In the genomic region with DNA sequence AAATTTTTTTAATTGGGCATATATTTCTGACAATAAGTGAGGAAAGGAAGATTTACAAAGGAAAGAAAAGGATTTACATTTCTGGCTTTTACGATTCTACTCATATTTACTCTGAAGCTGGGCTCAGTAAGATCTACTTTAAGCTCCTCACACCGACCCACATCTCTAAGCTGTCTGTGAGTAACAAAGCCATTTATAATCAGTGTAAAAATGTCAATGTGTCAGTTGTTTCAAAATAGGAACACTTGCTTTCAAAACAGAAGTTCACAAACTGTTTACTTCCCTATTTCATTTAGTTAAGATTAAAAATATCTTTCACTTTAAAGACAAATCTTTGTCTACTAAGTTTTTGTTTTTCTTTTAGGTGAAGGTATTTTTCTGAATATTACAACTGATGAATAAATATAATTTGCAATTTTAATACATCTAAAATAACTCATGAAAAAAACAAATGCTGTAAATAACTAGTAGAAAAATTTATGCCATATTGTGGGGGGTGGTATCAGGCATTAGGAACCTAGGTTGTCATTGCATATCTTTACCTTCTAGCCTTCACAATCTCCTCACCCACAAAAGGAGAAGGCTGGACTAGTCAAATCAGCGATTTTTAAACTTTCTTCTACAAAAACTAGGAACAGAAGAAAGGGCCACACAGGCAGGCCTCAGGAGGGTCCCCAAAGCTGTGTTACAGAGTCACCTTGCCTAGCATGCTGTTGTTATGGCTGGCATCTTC, we compare ENCODE assay signal across 15 cellular contexts.
DNase-seq lines count a peak whose midpoint lies in the region; ATAC-seq and TF ChIP-seq lines count a peak whose summit lies in the region.
"Had no signal": no experiment of that assay in that cellular context is flagged by ENCODE, and none has a peak within 500 bp of the region (broad histone marks: within the 10 kb centered on the region; RNA-seq: fewer than 3 reads in every experiment).

No MANE protein-coding gene starts in this region.

- H3K4me2 ChIP-seq in osteoblast (ENCODE audit: insufficient read depth, low read length), result no peak overlapping the region
- H3K4me2 ChIP-seq: A549 had no signal

- intact Hi-C loops in Right ventricle myocardium superior (cut with DNase I) (no loop called here), cardiac septum (cut with DNase I) (no loop called here), spleen (cut with DNase I; ENCODE audit: low total_unique reads) (no loop called here), body of pancreas (cut with DNase I) (no loop called here)

- no peaks in the 10 kb centered on the region for H3K27me3 ChIP-seq in HL-60 (ENCODE audit: insufficient read depth, poor library complexity, severe bottlenecking)
- no peaks in the 10 kb centered on the region for H3K27me3 ChIP-seq in WERI-Rb-1 (ENCODE audit: insufficient read depth, low read depth, severe bottlenecking)
- no peaks in the 10 kb centered on the region for H3K27me3 ChIP-seq in spleen (replicated peaks in 1 of 7)
- H3K27me3 ChIP-seq in body of pancreas, result no peaks in the 10 kb centered on the region
- H3K27me3 ChIP-seq in osteoblast (ENCODE audit: insufficient read depth, low read length), result no peaks in the 10 kb centered on the region
- H3K27me3 ChIP-seq: breast epithelium, testis had no signal

- peak; percentile 52 for ATAC-seq in Right ventricle myocardium superior (ENCODE audit: poor library complexity)
- no peak for ATAC-seq in body of pancreas
- ATAC-seq: A549 had no signal

- H3K36me3 ChIP-seq in WERI-Rb-1 (no peaks in the 10 kb centered on the region), spleen (no peaks in the 10 kb centered on the region), body of pancreas (replicated peaks in 1 of 2; ENCODE audit: insufficient read depth in 1 of 2, low read depth in 2 of 2) (no peaks in the 10 kb centered on the region), osteoblast (ENCODE audit: insufficient read depth, low read length) (no peaks in the 10 kb centered on the region)
- H3K36me3 ChIP-seq: breast epithelium had no signal

- TF ChIP-seq POLR2A in spleen (IDR thresholded peaks at IDR 0.05) (no peak), body of pancreas (IDR thresholded peaks at IDR 0.05) (no peak)

- peaks cover 54% of the 10 kb centered on the region for H4K20me1 ChIP-seq in osteoblast (ENCODE audit: insufficient read depth, low read length)

- DNase-seq in Right ventricle myocardium superior (no peak), cardiac septum (ENCODE audit: low spot score) (no peak), HL-60 (ENCODE audit: low read depth in 1 of 2, low spot score in 1 of 2) (peak; percentile 7 to 31), WERI-Rb-1 (no peak), spleen (no peak), body of pancreas (no peak), osteoblast (ENCODE audit: insufficient read length, low spot score, missing footprints) (no peak), cerebellar nuclear complex (lab: John Stamatoyannopoulos, UW) (no peak)
- DNase-seq: activated T-cell treated with anti-CD3 and anti-CD28 coated beads, Interleukin-2, amount 50 U/mL, for 1 hour; NCI-H510A treated with DMSO at 0.1 percent for 48 hours; nucleus accumbens; stimulated activated CD4-positive, alpha-beta T cell treated with anti-CD3 and anti-CD28 coated beads, Interleukin-4, amount 100 ng/mL, for 1 hour; testis had no signal

- TF ChIP-seq CTCF in HL-60 (IDR thresholded peaks at IDR 0.05; ENCODE audit: insufficient read depth, low read length) (no peak), WERI-Rb-1 (IDR thresholded peaks at IDR 0.05; ENCODE audit: low read depth, low read length) (no peak), spleen (IDR thresholded peaks at IDR 0.05 in 8 of 11, conservative IDR thresholded peaks at IDR 0.05 in 3 of 11) (no peak), body of pancreas (IDR thresholded peaks at IDR 0.05) (no peak), osteoblast (IDR thresholded peaks at IDR 0.05; ENCODE audit: extremely low read depth, low read depth, low read length) (no peak)

- H2AFZ ChIP-seq in osteoblast (ENCODE audit: low read length), result no peak overlapping the region

- H3K27ac ChIP-seq in HL-60 (replicated peaks) (peak overlapping the region; percentile 63), WERI-Rb-1 (peak overlapping the region; percentile 34; the same call in 1 of the 2 replicates), spleen (peak overlapping the region in 7 of 8 donors; percentile 61 to 85 (median 74)), body of pancreas (no peak overlapping the region), osteoblast (ENCODE audit: low read depth, low read length) (no peak overlapping the region)
- H3K27ac ChIP-seq: A549, breast epithelium, testis had no signal

- H3K4me3 ChIP-seq in HL-60 (replicated peaks; ENCODE audit: insufficient read depth, low read length), result no peak overlapping the region
- no peak overlapping the region for H3K4me3 ChIP-seq in WERI-Rb-1 (ENCODE audit: low read depth, low read length)
- H3K4me3 ChIP-seq in spleen, result peak overlapping the region in 1 of 8 donors; percentile 3
- no peak overlapping the region for H3K4me3 ChIP-seq in body of pancreas
- H3K4me3 ChIP-seq in osteoblast (ENCODE audit: insufficient read depth, low read length), result no peak overlapping the region
- H3K4me3 ChIP-seq: A549, breast epithelium, testis had no signal

- H3K9me3 ChIP-seq in WERI-Rb-1 (ENCODE audit: severe bottlenecking) (no peaks in the 10 kb centered on the region), spleen (no peaks in the 10 kb centered on the region), body of pancreas (no peaks in the 10 kb centered on the region), osteoblast (ENCODE audit: low read depth, low read length) (no peaks in the 10 kb centered on the region)
- H3K9me3 ChIP-seq: A549, breast epithelium, testis had no signal

- peaks cover 90% of the 10 kb centered on the region for H3K79me2 ChIP-seq in osteoblast (ENCODE audit: insufficient read depth, low read length)

- WGBS in spleen, 5 donors, result 31 to 40% (median 37%) methylated on average over 3 of the region's 3 CpGs
- 27 to 37% methylated on average over 3 of the region's 3 CpGs for WGBS in body of pancreas, 2 donors

- H3K4me1 ChIP-seq in spleen (peaks cover 34 to 93% (median 77%) of the 10 kb centered on the region in 6 donors), body of pancreas (peaks cover 41% of the 10 kb centered on the region), osteoblast (ENCODE audit: insufficient read depth, low read length) (peaks cover 18% of the 10 kb centered on the region)

Comparison
In these comparisons a context has a peak if more than half of its experiments do, and no peak if none do; other contexts are left out.
1. DNase-seq: peak in HL-60 (2 of 2); none in Right ventricle myocardium superior (single experiment), cardiac septum (single experiment), WERI-Rb-1 (single experiment), spleen (single experiment), body of pancreas (0 of 4), osteoblast (single experiment) and cerebellar nuclear complex (0 of 2).
2. H3K27ac ChIP-seq: peak in HL-60 (single experiment), WERI-Rb-1 (single experiment) and spleen (7 of 8); none in body of pancreas (0 of 4) and osteoblast (single experiment).